In genomic region chr5:109113608-109114007, GRCh38 we compare ENCODE assay signal across 28 cellular contexts.
"Had no signal": no experiment of that assay in that cellular context is flagged by ENCODE, and none has a peak within 500 bp of the region (broad histone marks: within the 10 kb centered on the region; RNA-seq: fewer than 3 reads in every experiment).

No MANE protein-coding gene starts in this region.

- H3K9ac ChIP-seq: neural progenitor cell, parathyroid adenoma had no signal

- H3K27me3 ChIP-seq: neural progenitor cell, ovary, spleen, suprapubic skin, testis, tibial artery, transverse colon, upper lobe of right lung, uterus had no signal

- H3K36me3 ChIP-seq: neural progenitor cell, ovary, spleen, suprapubic skin, tibial artery, transverse colon, upper lobe of right lung, uterus had no signal

- H3K4me1 ChIP-seq: neural progenitor cell, parathyroid adenoma, psoas muscle, spleen, suprapubic skin, testis, tibial artery, transverse colon, upper lobe of right lung, uterus had no signal

- H3K79me2 ChIP-seq: parathyroid adenoma had no signal

- ATAC-seq: natural killer cell; psoas muscle; right cardiac atrium; sciatic nerve; stimulated activated memory B cell treated with anti-CD40 and anti-IgM and Interleukin-4, amounts not matched to agents 10 μg/mL and 1 μg/mL and 100 μg/mL, for 72 hours; stimulated activated naive CD8-positive, alpha-beta T cell treated with anti-CD3 and anti-CD28 coated beads, Interleukin-15, amount 100 ng/mL, for 72 hours; stimulated activated naive CD8-positive, alpha-beta T cell treated with anti-CD3 and anti-CD28 coated beads, Interleukin-15, Interleukin-2, amounts not matched to agents 100 U/mL and 50 U/mL, for 24 hours; upper lobe of right lung had no signal

- H3K4me2 ChIP-seq: neural progenitor cell, smooth muscle cell had no signal

- H3K9me3 ChIP-seq: ovary, psoas muscle, spleen, suprapubic skin, testis, tibial artery, transverse colon, upper lobe of right lung, uterus had no signal

- H3K4me3 ChIP-seq: neural progenitor cell, ovary, psoas muscle, skin epidermis, smooth muscle cell, spleen, suprapubic skin, testis, tibial artery, transverse colon, upper lobe of right lung, uterus had no signal

- H2AFZ ChIP-seq: neural progenitor cell, parathyroid adenoma had no signal

- H3K27ac ChIP-seq: neural progenitor cell, ovary, parathyroid adenoma, psoas muscle, skin epidermis, spleen, suprapubic skin, testis, tibial artery, transverse colon, upper lobe of right lung, uterus had no signal

- DNase-seq: natural killer cell; occipital lobe; ovary; posterior cingulate gyrus; psoas muscle; right cardiac atrium; spleen; stimulated activated CD4-positive, alpha-beta T cell treated with anti-CD3 and anti-CD28 coated beads, Interleukin-12 subunit alpha, Interleukin-12 subunit beta, amount 100 ng/mL, for 4 hours; stimulated activated CD4-positive, alpha-beta T cell treated with anti-CD3 and anti-CD28 coated beads, Interleukin-1b, Interleukin-23, amount 100 ng/mL, for 48 hours; stimulated activated CD4-positive, alpha-beta T cell treated with anti-CD3 and anti-CD28 coated beads, Interleukin-4, amount 100 ng/mL, for 1 hour; stimulated activated CD4-positive, alpha-beta T cell treated with anti-CD3 and anti-CD28 coated beads, Interleukin-4, amount 100 ng/mL, for 4 hours; stimulated activated CD8-positive, alpha-beta memory T cell treated with anti-CD3 and anti-CD28 coated beads, Interleukin-4, amount 100 ng/mL, for 48 hours; stimulated activated naive CD4-positive, alpha-beta T cell; stimulated activated naive CD8-positive, alpha-beta T cell treated with anti-CD3 and anti-CD28 coated beads, Interleukin-15, amount 100 ng/mL, for 72 hours; stimulated activated naive CD8-positive, alpha-beta T cell treated with anti-CD3 and anti-CD28 coated beads, Interleukin-15, Interleukin-2, amounts not matched to agents 100 U/mL and 50 U/mL, for 24 hours; substantia nigra; testis; tibial artery; transverse colon; upper lobe of right lung; uterus had no signal
